Comparison of ENCODE assay signal across 22 cellular contexts in the genomic region with DNA sequence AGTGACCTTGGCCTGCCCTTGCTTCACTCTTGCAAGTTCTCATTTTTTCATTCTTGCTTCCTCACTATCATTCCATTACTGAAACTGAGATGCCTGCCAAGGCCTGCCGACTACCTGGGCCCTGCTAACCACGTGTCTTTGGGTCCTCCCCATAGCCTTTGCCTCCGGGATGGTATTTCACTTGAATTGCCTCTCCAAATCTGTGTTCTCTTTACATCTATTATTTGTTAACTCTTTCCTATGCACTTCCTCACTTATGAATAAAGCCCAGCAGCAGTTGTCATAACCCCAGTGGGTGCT.
"Had no signal": no experiment of that assay in that cellular context is flagged by ENCODE, and none has a peak within 500 bp of the region (broad histone marks: within the 10 kb centered on the region; RNA-seq: fewer than 3 reads in every experiment).

No MANE protein-coding gene starts in this region.

- H3K36me3 ChIP-seq: adrenal gland, breast epithelium, colonic mucosa, WERI-Rb-1 had no signal

- H3K9me3 ChIP-seq: colonic mucosa had no signal

- FAIRE-seq: RCC 7860, TTC549 had no signal

- H3K4me1 ChIP-seq: adrenal gland, breast epithelium, colonic mucosa had no signal

- H3K27me3 ChIP-seq: colonic mucosa had no signal

- H3K4me3 ChIP-seq: adrenal gland, breast epithelium, colonic mucosa had no signal

- H3K27ac ChIP-seq: adrenal gland, breast epithelium, colonic mucosa, WERI-Rb-1 had no signal

- DNase-seq: activated CD4-positive, alpha-beta memory T cell treated with anti-CD3 and anti-CD28 coated beads, Interleukin-2, amount 10 ng/mL, durations not matched to agents 7 days and 5 days; activated CD4-positive, alpha-beta T cell treated with anti-CD3 and anti-CD28 coated beads for 36 hours; activated CD4-positive, alpha-beta T cell treated with anti-CD3 and anti-CD28 coated beads, Interleukin-2, amount 50 U/mL, for 1 hour; activated gamma-delta T cell treated with Interleukin-2 at 50 U/mL for 16 hours; activated naive CD4-positive, alpha-beta T cell treated with anti-CD3 and anti-CD28 coated beads, Interleukin-2, amount 10 ng/mL, durations not matched to agents 7 days and 5 days; activated naive CD8-positive, alpha-beta T cell treated with anti-CD3 and anti-CD28 coated beads, Interleukin-2, amount 10 ng/mL, durations not matched to agents 7 days and 5 days; activated T-cell treated with anti-CD3 and anti-CD28 coated beads for 4 hours; activated T-cell treated with anti-CD3 and anti-CD28 coated beads, Interleukin-2, amount 50 U/mL, for 48 hours; adrenal gland; aorta; MM.1S; NCI-H2171; NK-92 treated with Interleukin-12 subunit alpha and Interleukin-12 subunit beta, amount 100 ng/mL, for 24 hours; SIG-M5; T-helper 17 cell; T-helper 9 cell; WERI-Rb-1 had no signal

- ATAC-seq: activated CD4-positive, alpha-beta T cell treated with anti-CD3 and anti-CD28 coated beads for 36 hours; activated T-helper 17 cell treated with anti-CD3 and anti-CD28 coated beads, Interleukin-2, amount 50 U/mL, for 72 hours; T-helper 17 cell had no signal
